ENCODE assay signal across 19 cellular contexts in genomic region chr1:67629370-67630075, GRCh38. TPM values are rescaled to one million over a fixed set of nuclear protein-coding genes. Genes with fewer than 3 reads are reported as not detected.
DNase-seq lines count a peak whose midpoint lies in the region; ATAC-seq and TF ChIP-seq lines count a peak whose summit lies in the region.
"Had no signal": no experiment of that assay in that cellular context is flagged by ENCODE, and none has a peak within 500 bp of the region (broad histone marks: within the 10 kb centered on the region; RNA-seq: fewer than 3 reads in every experiment).

No MANE protein-coding gene starts in this region.

- H3K79me2 ChIP-seq in PC-3 (ENCODE audit: low read length), result no peaks in the 10 kb centered on the region

- no TSS peak for BruUV-seq in PC-3 (replicated peaks; lab: Mats Ljungman, UMichigan)

- H3K27me3 ChIP-seq in PC-3 (ENCODE audit: low read length) (no peaks in the 10 kb centered on the region), prostate gland (replicated peaks; ENCODE audit: insufficient read depth) (no peaks in the 10 kb centered on the region)
- H3K27me3 ChIP-seq: BLaER1 treated with 17β-estradiol and CSF1 and Interleukin-3, amounts not matched to agents 10 nM and 100 nM; uterus had no signal

- intact Hi-C loops in PC-3 (cut with micrococcal nuclease) (loop anchor here (2.0 to 10.0 kb wide), 4 partner anchors 17 to 135 kb away; no protein-coding TSS in a partner anchor), prostate gland (cut with DNase I) (no loop called here)

- POLR2A ChIA-PET in PC-3 (lab: Charles Lee; ENCODE audit: unreplicated experiment), result interaction anchor here (0.5 kb wide), 1 partner anchor 56 kb away, joined by 9 read pairs; the partner anchor contains the start of gene GADD45A

- H3K27ac ChIP-seq in PC-3 (ENCODE audit: low read length) (peak overlapping the region; percentile 50), prostate gland (no peak overlapping the region)
- H3K27ac ChIP-seq: BLaER1 treated with 17β-estradiol and CSF1 and Interleukin-3, amounts not matched to agents 10 nM and 100 nM; KMS-11; uterus had no signal

- TF ChIP-seq POLR2A in prostate gland (IDR thresholded peaks at IDR 0.05), result no peak

- no peak overlapping the region for H3K9ac ChIP-seq in PC-3 (ENCODE audit: low read length)
- H3K9ac ChIP-seq: BLaER1 treated with 17β-estradiol and CSF1 and Interleukin-3, amounts not matched to agents 10 nM and 100 nM; KMS-11 had no signal

- H3K36me3 ChIP-seq in PC-3 (ENCODE audit: low read depth, low read length) (no peaks in the 10 kb centered on the region), prostate gland (no peaks in the 10 kb centered on the region)
- H3K36me3 ChIP-seq: BLaER1 treated with 17β-estradiol and CSF1 and Interleukin-3, amounts not matched to agents 10 nM and 100 nM; uterus had no signal

- WGBS in prostate gland, result 50% methylated on average over 1 of the region's 1 CpG

- H3K9me3 ChIP-seq in PC-3 (ENCODE audit: low read length), result no peaks in the 10 kb centered on the region
- no peaks in the 10 kb centered on the region for H3K9me3 ChIP-seq in prostate gland
- H3K9me3 ChIP-seq: mucosa of descending colon, uterus had no signal

- no peaks in the 10 kb centered on the region for H3K9me2 ChIP-seq in PC-3 (replicated peaks; ENCODE audit: low read length)

- H3K4me2 ChIP-seq in PC-3 (ENCODE audit: low read length), result peak overlapping the region; percentile 18; the same call in 1 of the 2 replicates
- H3K4me2 ChIP-seq: BLaER1 treated with 17β-estradiol and CSF1 and Interleukin-3, amounts not matched to agents 10 nM and 100 nM; KMS-11 had no signal

- ATAC-seq in PC-3 (peak; percentile 58), HG02610 (IDR thresholded peaks at IDR 0.05; ENCODE audit: unreplicated experiment) (no peak)
- ATAC-seq: activated CD8-positive, alpha-beta memory T cell treated with anti-CD3 and anti-CD28 coated beads, Interleukin-2, amount 10 ng/mL, durations not matched to agents 7 days and 5 days; mucosa of descending colon; T-cell had no signal

- TF ChIP-seq CTCF in PC-3 (conservative IDR thresholded peaks at IDR 0.05; ENCODE audit: low read depth, low read length) (no peak), epithelial cell of esophagus (IDR thresholded peaks at IDR 0.05; ENCODE audit: insufficient read depth, low read depth, low read length, missing control alignments) (no peak), prostate gland (IDR thresholded peaks at IDR 0.05) (no peak)

- CTCF ChIA-PET in PC-3 (lab: Charles Lee), result interaction anchor here (0.9 kb wide), 1 partner anchor 131 kb away, joined by 3 read pairs; no protein-coding TSS in a partner anchor

- DNase-seq in GM04503 (ENCODE audit: low read depth) (peak; percentile 72), PC-3 (peak; percentile 66), epithelial cell of esophagus (ENCODE audit: low read depth) (peak; percentile 47), prostate gland (ENCODE audit: low spot score) (peak; percentile 44), NCI-H1694 treated with DMSO at 0.1 percent for 48 hours (lab: John Stamatoyannopoulos, UW) (no peak)
- DNase-seq in central memory CD4-positive, alpha-beta T cell, result no peak
- no peak for DNase-seq in stimulated activated CD4-positive, alpha-beta T cell treated with anti-CD3 and anti-CD28 coated beads, Interleukin-4, amount 100 ng/mL, for 24 hours
- DNase-seq: activated CD4-positive, CD25-positive, alpha-beta regulatory T cell; activated CD8-positive, alpha-beta memory T cell treated with anti-CD3 and anti-CD28 coated beads, Interleukin-2, amount 10 ng/mL, durations not matched to agents 7 days and 5 days; activated gamma-delta T cell treated with Interleukin-2 at 50 U/mL for 16 hours; effector CD8-positive, alpha-beta T cell; mucosa of descending colon; NCI-H526; nucleus accumbens; T-cell; uterus had no signal

- H3F3A ChIP-seq in PC-3 (ENCODE audit: low read length, unreplicated experiment), result no peaks in the 10 kb centered on the region

- H3K4me3 ChIP-seq in PC-3 (ENCODE audit: low read length) (no peak overlapping the region), epithelial cell of esophagus (ENCODE audit: low read length) (no peak overlapping the region), prostate gland (no peak overlapping the region)
- H3K4me3 ChIP-seq: BLaER1 treated with 17β-estradiol and CSF1 and Interleukin-3, amounts not matched to agents 10 nM and 100 nM; mucosa of descending colon; uterus had no signal

- H3K4me1 ChIP-seq in PC-3 (ENCODE audit: insufficient read depth, low read length) (peaks cover 58% of the 10 kb centered on the region), prostate gland (replicated peaks) (no peaks in the 10 kb centered on the region)
- H3K4me1 ChIP-seq: uterus had no signal

- H2AFZ ChIP-seq in PC-3 (ENCODE audit: low read length), result no peak overlapping the region

- no peaks in the 10 kb centered on the region for H4K20me1 ChIP-seq in PC-3 (ENCODE audit: low read length)
- H4K20me1 ChIP-seq: BLaER1 treated with 17β-estradiol and CSF1 and Interleukin-3, amounts not matched to agents 10 nM and 100 nM had no signal

RNA-seq across cellular contexts. Expression of gene GADD45A, which starts 55.5 kb away (rescaled TPM):
- 129 and 153 TPM in 2 replicates for total RNA-seq in PC-3 (2014; rRNA removed)
- 10 to 100 TPM; 28.9 to 43.9 TPM for total RNA-seq in prostate gland

Comparison
In these comparisons a context has a peak if more than half of its experiments do, and no peak if none do; other contexts are left out.
1. DNase-seq: peak in GM04503 (single experiment), PC-3 (single experiment), epithelial cell of esophagus (single experiment) and prostate gland (single experiment); none in NCI-H1694 treated with DMSO at 0.1 percent for 48 hours (single experiment), central memory CD4-positive, alpha-beta T cell (single experiment) and stimulated activated CD4-positive, alpha-beta T cell treated with anti-CD3 and anti-CD28 coated beads, Interleukin-4, amount 100 ng/mL, for 24 hours (single experiment).